In the genomic region with DNA sequence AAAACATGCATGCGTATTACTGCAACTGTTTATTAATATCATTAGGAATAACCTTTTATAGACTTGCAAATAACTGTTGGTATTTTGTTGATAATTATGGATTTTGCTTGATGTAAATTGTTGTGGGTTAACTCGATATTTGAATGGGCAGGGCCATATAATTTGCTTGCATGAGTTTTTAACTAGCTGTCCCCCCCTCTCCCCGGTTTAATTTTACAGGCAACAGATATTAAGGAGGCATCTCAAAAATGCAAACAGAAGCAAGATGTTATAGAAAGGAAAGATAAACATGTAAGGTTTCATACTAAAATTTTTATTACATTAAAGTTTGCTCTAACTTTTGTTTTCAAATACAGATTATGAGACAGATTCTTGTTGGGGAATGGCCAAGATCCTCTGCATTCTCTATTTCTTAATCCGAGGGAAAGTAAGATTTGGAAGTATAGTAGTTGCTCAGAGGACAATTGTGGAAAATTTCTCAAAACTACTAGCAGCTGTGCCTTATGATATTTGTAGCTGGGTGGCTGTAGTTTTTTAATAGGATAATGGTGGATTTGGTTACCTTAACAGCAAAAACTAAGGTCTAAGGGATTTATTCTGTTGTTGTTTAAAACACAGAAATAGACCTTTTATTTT, we compare ENCODE assay signal across 24 cellular contexts.
"Had no signal": no experiment of that assay in that cellular context is flagged by ENCODE, and none has a peak within 500 bp of the region (broad histone marks: within the 10 kb centered on the region; RNA-seq: fewer than 3 reads in every experiment).

No MANE protein-coding gene starts in this region.

- H3K4me1 Mint-ChIP-seq: activated B cell treated with CpG ODN at 0.5 μM for 24 hours, endodermal cell, neural crest cell had no signal

- H3K4me3 Mint-ChIP-seq: activated B cell treated with CpG ODN at 0.5 μM for 24 hours; activated CD8-positive, alpha-beta T cell treated with anti-CD3 and anti-CD28 coated beads for 36 hours; activated naive CD8-positive, alpha-beta T cell; endodermal cell; naive thymus-derived CD4-positive, alpha-beta T cell; neural crest cell; T-helper 2 cell treated with Interferon-gamma antibody and Interleukin-4, amounts not matched to agents 5 μg/mL and 100 μg/mL, for 36 hours had no signal

- ATAC-seq: activated CD8-positive, alpha-beta T cell treated with anti-CD3 and anti-CD28 coated beads for 36 hours; body of pancreas; naive thymus-derived CD4-positive, alpha-beta T cell; stimulated activated naive CD8-positive, alpha-beta T cell treated with anti-CD3 and anti-CD28 coated beads, Interleukin-15, Interleukin-2, amounts not matched to agents 100 U/mL and 50 U/mL, for 24 hours had no signal

- H3K27me3 Mint-ChIP-seq: activated B cell treated with CpG ODN at 0.5 μM for 24 hours; activated CD8-positive, alpha-beta T cell treated with anti-CD3 and anti-CD28 coated beads for 36 hours; activated naive CD8-positive, alpha-beta T cell; naive thymus-derived CD4-positive, alpha-beta T cell had no signal

- H3K27me3 ChIP-seq: adrenal gland, body of pancreas, esophagus muscularis mucosa, heart right ventricle, right lobe of liver, testis, transverse colon had no signal

- H3K4me1 ChIP-seq: body of pancreas, right lobe of liver had no signal

- H3K9me3 Mint-ChIP-seq: activated B cell treated with CpG ODN at 0.5 μM for 24 hours; activated CD8-positive, alpha-beta T cell treated with anti-CD3 and anti-CD28 coated beads for 36 hours; neural crest cell; T-helper 2 cell treated with Interferon-gamma antibody and Interleukin-4, amounts not matched to agents 5 μg/mL and 100 μg/mL, for 36 hours had no signal

- H3K27ac Mint-ChIP-seq: activated B cell treated with CpG ODN at 0.5 μM for 24 hours; activated CD8-positive, alpha-beta T cell treated with anti-CD3 and anti-CD28 coated beads for 36 hours; activated naive CD8-positive, alpha-beta T cell; endodermal cell; naive thymus-derived CD4-positive, alpha-beta T cell; T-helper 2 cell treated with Interferon-gamma antibody and Interleukin-4, amounts not matched to agents 5 μg/mL and 100 μg/mL, for 36 hours had no signal

- H3K9me3 ChIP-seq: body of pancreas, esophagus muscularis mucosa, right lobe of liver, testis, transverse colon had no signal

- DNase-seq: activated B cell treated with CpG ODN at 0.5 μM for 24 hours; activated CD4-positive, alpha-beta T cell treated with anti-CD3 and anti-CD28 coated beads, Interleukin-2, amount 50 U/mL, for 1 hour; activated CD8-positive, alpha-beta T cell treated with anti-CD3 and anti-CD28 coated beads for 36 hours; activated effector memory CD4-positive, alpha-beta T cell treated with Interleukin-2 at 50 U/mL for 16 hours; activated naive CD4-positive, alpha-beta T cell treated with Interleukin-2 at 50 U/mL for 16 hours; aorta; body of pancreas; endodermal cell; heart right ventricle; midbrain; naive thymus-derived CD4-positive, alpha-beta T cell; nucleus accumbens; right lobe of liver; stimulated activated CD4-positive, alpha-beta T cell treated with anti-CD3 and anti-CD28 coated beads, Interleukin-12 subunit alpha, Interleukin-12 subunit beta, amount 100 ng/mL, for 4 hours; stimulated activated CD4-positive, alpha-beta T cell treated with anti-CD3 and anti-CD28 coated beads, Interleukin-4, amount 100 ng/mL, for 1 hour; stimulated activated naive CD8-positive, alpha-beta T cell treated with anti-CD3 and anti-CD28 coated beads, Interleukin-15, Interleukin-2, amounts not matched to agents 100 U/mL and 50 U/mL, for 24 hours; T-helper 1 cell; testis; transverse colon had no signal

- H3K27ac ChIP-seq: body of pancreas, right lobe of liver had no signal

- H3K4me3 ChIP-seq: adrenal gland, body of pancreas, esophagus muscularis mucosa, heart right ventricle, right lobe of liver, testis, transverse colon had no signal
